Comparison of ENCODE assay signal across 21 cellular contexts in the genomic region with DNA sequence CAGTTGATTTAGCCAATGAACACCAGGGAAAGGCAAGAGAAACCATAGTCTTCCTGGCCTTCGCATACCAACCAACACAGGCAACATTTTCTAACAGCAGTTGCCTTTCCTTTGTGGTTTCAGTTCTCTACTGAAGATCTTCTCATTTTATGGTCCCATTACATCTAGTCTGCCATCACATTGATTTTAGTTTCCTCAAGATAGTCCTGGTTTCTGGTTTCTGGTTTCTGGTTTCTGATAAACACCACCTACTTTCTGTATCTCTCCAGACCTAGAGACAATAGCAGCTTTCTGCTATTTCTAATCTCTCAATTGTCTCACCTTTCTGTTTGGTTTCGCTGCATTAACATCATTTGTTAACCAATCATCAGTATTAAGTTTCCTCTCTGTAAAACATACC.
DNase-seq lines count a peak whose midpoint lies in the region; ATAC-seq, FAIRE-seq and TF ChIP-seq lines count a peak whose summit lies in the region.
"Had no signal": no experiment of that assay in that cellular context is flagged by ENCODE, and none has a peak within 500 bp of the region (broad histone marks: within the 10 kb centered on the region; RNA-seq: fewer than 3 reads in every experiment).

No MANE protein-coding gene starts in this region.

- intact Hi-C loops in right cardiac atrium (cut with DNase I): no loop called here

- H3K4me3 ChIP-seq in A549 (no peak overlapping the region), MM.1S (ENCODE audit: low read length) (no peak overlapping the region), OCI-LY3 (ENCODE audit: low read length) (no peak overlapping the region), right cardiac atrium (ENCODE audit: low read length) (no peak overlapping the region)
- H3K4me3 ChIP-seq: BLaER1 had no signal

- FAIRE-seq in A549 (lab: Jason Lieb, UNC): peak; percentile 72
- FAIRE-seq: G401.6, GM12891, GM18507 had no signal

- H3K4me1 ChIP-seq in A549: no peaks in the 10 kb centered on the region
- H3K4me1 ChIP-seq in MM.1S (ENCODE audit: low read length): peaks cover 9% of the 10 kb centered on the region
- peaks cover 9% of the 10 kb centered on the region for H3K4me1 ChIP-seq in OCI-LY3 (ENCODE audit: low read length)
- H3K4me1 ChIP-seq in right cardiac atrium (ENCODE audit: control insufficient read depth, insufficient read depth, low read length): no peaks in the 10 kb centered on the region
- H3K4me1 ChIP-seq: BE2C, BLaER1 had no signal

- H3K9me2 ChIP-seq in MM.1S (replicated peaks; ENCODE audit: insufficient read depth, low read length): no peaks in the 10 kb centered on the region

- H3K27ac ChIP-seq in A549 (no peak overlapping the region), MM.1S (ENCODE audit: low read length) (peak overlapping the region; percentile 48; the same call in 1 of the 2 replicates), OCI-LY3 (ENCODE audit: low read length) (no peak overlapping the region; the same call in 1 of the 2 replicates), right cardiac atrium (ENCODE audit: low read length) (no peak overlapping the region)
- H3K27ac ChIP-seq: 22Rv1, BLaER1 had no signal

- TF ChIP-seq EP300 in A549 (IDR thresholded peaks at IDR 0.05): no peak

- no peak for TF ChIP-seq RAD21 in A549 (conservative IDR thresholded peaks at IDR 0.05 in 1 of 2, IDR thresholded peaks at IDR 0.05 in 1 of 2)

- no peak for TF ChIP-seq POLR2A in A549 (IDR thresholded peaks at IDR 0.05; ENCODE audit: low read length)
- no peak for TF ChIP-seq POLR2A in erythroblast (IDR thresholded peaks at IDR 0.05; ENCODE audit: low read length)

- CTCF ChIA-PET in A549 (lab: Yijun Ruan, JAX): no interaction called here

- H4K20me1 ChIP-seq in MM.1S (ENCODE audit: insufficient read depth, low read length) (no peaks in the 10 kb centered on the region), OCI-LY3 (ENCODE audit: insufficient read depth, low read length) (no peaks in the 10 kb centered on the region)
- H4K20me1 ChIP-seq: BLaER1 had no signal

- DNase-seq in A549 (ENCODE audit: low read depth in 1 of 2, low spot score in 1 of 2) (no peak), MM.1S (peak; percentile 84), erythroblast (lab: John Stamatoyannopoulos, UW) (no peak), right cardiac atrium (no peak), DMS153 (lab: John Stamatoyannopoulos, UW) (no peak)
- DNase-seq: ACHN; BE2C; C1 segment of cervical spinal cord; CD4-positive, alpha-beta memory T cell; CD4-positive, CD25-positive, alpha-beta regulatory T cell; CD8-positive, alpha-beta memory T cell; COR-L47; DMS 273 treated with DMSO at 0.1 percent for 48 hours; DMS79 treated with DMSO at 0.1 percent for 48 hours; GF-D8 had no signal

- H3K4me2 ChIP-seq in A549: no peak overlapping the region
- peak overlapping the region; percentile 46; the same call in 1 of the 2 replicates for H3K4me2 ChIP-seq in MM.1S (ENCODE audit: low read depth, low read length)
- H3K4me2 ChIP-seq in OCI-LY3 (ENCODE audit: low read length): peak overlapping the region; percentile 20; the same call in 1 of the 2 replicates
- H3K4me2 ChIP-seq: BLaER1 had no signal

- TF ChIP-seq CTCF in A549 (IDR thresholded peaks at IDR 0.05): no peak
- TF ChIP-seq CTCF in MM.1S (IDR thresholded peaks at IDR 0.05; ENCODE audit: low read length): no peak
- no peak for TF ChIP-seq CTCF in OCI-LY3 (IDR thresholded peaks at IDR 0.05; ENCODE audit: low read depth, low read length)

- peaks cover 11% of the 10 kb centered on the region; the same call in 1 of the 2 replicates for H3F3A ChIP-seq in MM.1S (ENCODE audit: insufficient read depth, low read length)

- H3K27me3 ChIP-seq in MM.1S (replicated peaks; ENCODE audit: insufficient read depth, low read length) (no peaks in the 10 kb centered on the region), OCI-LY3 (ENCODE audit: low read depth, low read length) (no peaks in the 10 kb centered on the region), right cardiac atrium (ENCODE audit: control insufficient read depth, insufficient read depth) (no peaks in the 10 kb centered on the region)
- H3K27me3 ChIP-seq: BE2C had no signal

- H3K36me3 ChIP-seq in MM.1S (replicated peaks; ENCODE audit: insufficient read depth, low read length) (no peaks in the 10 kb centered on the region), OCI-LY3 (replicated peaks; ENCODE audit: low read depth, low read length) (no peaks in the 10 kb centered on the region)
- H3K36me3 ChIP-seq: BE2C, BLaER1 had no signal

- POLR2A ChIA-PET in A549 (lab: Yijun Ruan, JAX): no interaction called here

- H2AFZ ChIP-seq in MM.1S (ENCODE audit: low read length) (no peak overlapping the region), OCI-LY3 (ENCODE audit: low read depth, low read length) (no peak overlapping the region)

- ATAC-seq in A549: no peak
- ATAC-seq in right cardiac atrium: no peak

- 5% methylated on average over 2 of the region's 2 CpGs for WGBS in A549 (ENCODE audit: missing lambda C conversion rate)
- 74% methylated on average over 2 of the region's 2 CpGs for WGBS in right cardiac atrium

- H3K9ac ChIP-seq in MM.1S (ENCODE audit: low read length): no peak overlapping the region
- H3K9ac ChIP-seq in OCI-LY3 (ENCODE audit: low read length): no peak overlapping the region
- H3K9ac ChIP-seq: BLaER1 had no signal

- H3K9me3 ChIP-seq in A549 (no peaks in the 10 kb centered on the region), MM.1S (replicated peaks; ENCODE audit: insufficient read depth, low read length) (no peaks in the 10 kb centered on the region), OCI-LY3 (ENCODE audit: insufficient read depth, low read length) (no peaks in the 10 kb centered on the region), right cardiac atrium (ENCODE audit: control insufficient read depth, low read length) (no peaks in the 10 kb centered on the region)
- H3K9me3 ChIP-seq: BE2C had no signal

- H3K79me2 ChIP-seq in MM.1S (ENCODE audit: low read length): no peaks in the 10 kb centered on the region
- no peaks in the 10 kb centered on the region for H3K79me2 ChIP-seq in OCI-LY3 (ENCODE audit: low read length)

TF ChIP-seq in A549, 52 proteins besides CTCF, POLR2A, EP300 and RAD21 (continues in another document):
- TF ChIP-seq HDAC2 (IDR thresholded peaks at IDR 0.05) (no peak), JUNB (IDR thresholded peaks at IDR 0.05) (no peak), NPAS2 (CRISPR knock-in tag; IDR thresholded peaks at IDR 0.05; ENCODE audit: borderline replicate concordance) (no peak), KDM5A (IDR thresholded peaks at IDR 0.05) (no peak), FOSL2 (IDR thresholded peaks at IDR 0.05) (no peak), FOSL2 (CRISPR knock-in tag; IDR thresholded peaks at IDR 0.05) (no peak), CEBPB (IDR thresholded peaks at IDR 0.05) (no peak), ZNF302 (CRISPR knock-in tag; IDR thresholded peaks at IDR 0.05) (no peak), TFCP2L1 (CRISPR knock-in tag; IDR thresholded peaks at IDR 0.05) (no peak), EHF (CRISPR knock-in tag; IDR thresholded peaks at IDR 0.05) (no peak), FOXS1 (CRISPR knock-in tag; IDR thresholded peaks at IDR 0.05) (no peak), JUN (IDR thresholded peaks at IDR 0.05) (no peak)
- TF ChIP-seq, protein P1, sequence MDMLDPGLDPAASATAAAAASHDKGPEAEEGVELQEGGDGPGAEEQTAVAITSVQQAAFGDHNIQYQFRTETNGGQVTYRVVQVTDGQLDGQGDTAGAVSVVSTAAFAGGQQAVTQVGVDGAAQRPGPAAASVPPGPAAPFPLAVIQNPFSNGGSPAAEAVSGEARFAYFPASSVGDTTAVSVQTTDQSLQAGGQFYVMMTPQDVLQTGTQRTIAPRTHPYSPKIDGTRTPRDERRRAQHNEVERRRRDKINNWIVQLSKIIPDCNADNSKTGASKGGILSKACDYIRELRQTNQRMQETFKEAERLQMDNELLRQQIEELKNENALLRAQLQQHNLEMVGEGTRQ (IDR thresholded peaks at IDR 0.05): no peak
- TF ChIP-seq, protein P2, sequence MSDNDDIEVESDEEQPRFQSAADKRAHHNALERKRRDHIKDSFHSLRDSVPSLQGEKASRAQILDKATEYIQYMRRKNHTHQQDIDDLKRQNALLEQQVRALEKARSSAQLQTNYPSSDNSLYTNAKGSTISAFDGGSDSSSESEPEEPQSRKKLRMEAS (IDR thresholded peaks at IDR 0.05): no peak
- TF ChIP-seq, protein P3, sequence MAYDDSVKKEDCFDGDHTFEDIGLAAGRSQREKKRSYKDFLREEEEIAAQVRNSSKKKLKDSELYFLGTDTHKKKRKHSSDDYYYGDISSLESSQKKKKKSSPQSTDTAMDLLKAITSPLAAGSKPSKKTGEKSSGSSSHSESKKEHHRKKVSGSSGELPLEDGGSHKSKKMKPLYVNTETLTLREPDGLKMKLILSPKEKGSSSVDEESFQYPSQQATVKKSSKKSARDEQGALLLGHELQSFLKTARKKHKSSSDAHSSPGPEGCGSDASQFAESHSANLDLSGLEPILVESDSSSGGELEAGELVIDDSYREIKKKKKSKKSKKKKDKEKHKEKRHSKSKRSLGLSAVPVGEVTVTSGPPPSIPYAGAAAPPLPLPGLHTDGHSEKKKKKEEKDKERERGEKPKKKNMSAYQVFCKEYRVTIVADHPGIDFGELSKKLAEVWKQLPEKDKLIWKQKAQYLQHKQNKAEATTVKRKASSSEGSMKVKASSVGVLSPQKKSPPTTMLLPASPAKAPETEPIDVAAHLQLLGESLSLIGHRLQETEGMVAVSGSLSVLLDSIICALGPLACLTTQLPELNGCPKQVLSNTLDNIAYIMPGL (CRISPR knock-in tag; IDR thresholded peaks at IDR 0.05; ENCODE audit: borderline replicate concordance): no peak
